Comparison of ENCODE assay signal across 15 cellular contexts in the genomic region with DNA sequence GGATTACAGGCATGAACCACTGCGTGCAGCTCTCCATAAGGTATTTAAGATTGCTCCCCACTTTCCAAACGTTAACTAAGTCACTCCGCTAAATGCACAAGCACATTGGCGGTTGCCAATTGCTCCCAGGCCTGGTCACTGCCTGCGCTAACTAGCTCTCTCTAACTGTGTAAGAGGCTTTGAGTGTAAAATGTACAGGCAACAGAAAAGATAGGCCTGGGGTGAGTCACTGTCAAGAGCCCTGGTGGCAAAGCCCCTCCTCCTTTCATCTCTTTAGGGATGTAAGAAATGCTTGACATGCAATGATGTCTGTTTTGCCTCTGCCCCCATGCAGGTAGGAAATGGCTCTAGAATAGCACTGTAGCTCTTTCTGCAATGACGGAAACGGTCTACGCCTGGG.
DNase-seq lines count a peak whose midpoint lies in the region; ATAC-seq and TF ChIP-seq lines count a peak whose summit lies in the region.
"Had no signal": no experiment of that assay in that cellular context is flagged by ENCODE, and none has a peak within 500 bp of the region (broad histone marks: within the 10 kb centered on the region; RNA-seq: fewer than 3 reads in every experiment).

No MANE protein-coding gene starts in this region.

- no peaks in the 10 kb centered on the region for H3K36me3 Mint-ChIP-seq in activated T-cell treated with anti-CD3 and anti-CD28 coated beads, Interleukin-2, amount 50 U/mL, for 4 hours (ENCODE audit: insufficient read depth)
- no peaks in the 10 kb centered on the region for H3K36me3 Mint-ChIP-seq in stimulated activated naive B cell treated with anti-CD40 and anti-IgM and Interleukin-4, amounts not matched to agents 10 μg/mL and 1 μg/mL and 100 μg/mL, for 72 hours

- H3K27ac Mint-ChIP-seq in stimulated activated naive B cell treated with anti-CD40 and anti-IgM and Interleukin-4, amounts not matched to agents 10 μg/mL and 1 μg/mL and 100 μg/mL, for 72 hours, result no peak overlapping the region

- peak; percentile 82 to 86 for ATAC-seq in activated T-cell treated with anti-CD3 and anti-CD28 coated beads, Interleukin-2, amount 50 U/mL, for 4 hours
- ATAC-seq in stimulated activated naive B cell treated with anti-CD40 and anti-IgM and Interleukin-4, amounts not matched to agents 10 μg/mL and 1 μg/mL and 100 μg/mL, for 72 hours (replicated peaks), result peak; percentile 39 to 84
- ATAC-seq in GM18519 (IDR thresholded peaks at IDR 0.05; ENCODE audit: low FRiP score, unreplicated experiment), result no peak
- no peak for ATAC-seq in GM18498 (IDR thresholded peaks at IDR 0.05; ENCODE audit: unreplicated experiment)
- no peak for ATAC-seq in GM21423 (IDR thresholded peaks at IDR 0.05; ENCODE audit: unreplicated experiment)

- H3K4me3 ChIP-seq in fibroblast of pulmonary artery (replicated peaks; ENCODE audit: low read depth, low read length), result no peak overlapping the region
- H3K4me3 ChIP-seq: coronary artery had no signal

- no peak overlapping the region for H3K4me3 Mint-ChIP-seq in activated T-cell treated with anti-CD3 and anti-CD28 coated beads, Interleukin-2, amount 50 U/mL, for 4 hours
- H3K4me3 Mint-ChIP-seq in stimulated activated naive B cell treated with anti-CD40 and anti-IgM and Interleukin-4, amounts not matched to agents 10 μg/mL and 1 μg/mL and 100 μg/mL, for 72 hours, result no peak overlapping the region

- no peaks in the 10 kb centered on the region for H3K27me3 Mint-ChIP-seq in activated T-cell treated with anti-CD3 and anti-CD28 coated beads, Interleukin-2, amount 50 U/mL, for 4 hours (ENCODE audit: low read depth)
- H3K27me3 Mint-ChIP-seq in stimulated activated naive B cell treated with anti-CD40 and anti-IgM and Interleukin-4, amounts not matched to agents 10 μg/mL and 1 μg/mL and 100 μg/mL, for 72 hours, result no peaks in the 10 kb centered on the region

- no peak for TF ChIP-seq CTCF in fibroblast of pulmonary artery (IDR thresholded peaks at IDR 0.05; ENCODE audit: low read length, missing control alignments)

- no peaks in the 10 kb centered on the region for H3K9me3 Mint-ChIP-seq in activated T-cell treated with anti-CD3 and anti-CD28 coated beads, Interleukin-2, amount 50 U/mL, for 4 hours
- H3K9me3 Mint-ChIP-seq in stimulated activated naive B cell treated with anti-CD40 and anti-IgM and Interleukin-4, amounts not matched to agents 10 μg/mL and 1 μg/mL and 100 μg/mL, for 72 hours, result peaks cover 0 to 3% of the 10 kb centered on the region in 2 donors

- peaks cover 52% of the 10 kb centered on the region for H3K4me1 Mint-ChIP-seq in activated T-cell treated with anti-CD3 and anti-CD28 coated beads, Interleukin-2, amount 50 U/mL, for 4 hours (ENCODE audit: low read depth)
- H3K4me1 Mint-ChIP-seq in stimulated activated naive B cell treated with anti-CD40 and anti-IgM and Interleukin-4, amounts not matched to agents 10 μg/mL and 1 μg/mL and 100 μg/mL, for 72 hours, result peaks cover 0 to 2% of the 10 kb centered on the region in 2 donors

- no peak for DNase-seq in activated T-cell treated with anti-CD3 and anti-CD28 coated beads, Interleukin-2, amount 50 U/mL, for 4 hours
- no peak for DNase-seq in activated T-cell treated with anti-CD3 and anti-CD28 coated beads, Interleukin-2, amount 50 U/mL, for 1 hour
- DNase-seq in SW480 (ENCODE audit: low spot score), result peak; percentile 22
- DNase-seq in fibroblast of pulmonary artery (ENCODE audit: low read depth), result peak; percentile 55
- no peak for DNase-seq in stimulated activated naive B cell treated with anti-CD40 and anti-IgM and Interleukin-4, amounts not matched to agents 10 μg/mL and 1 μg/mL and 100 μg/mL, for 72 hours
- DNase-seq: AML-193; GOT3; Karpas-422; NCI-H526 treated with DMSO at 0.1 percent for 48 hours; posterior cingulate gyrus; stimulated activated CD4-positive, alpha-beta T cell treated with anti-CD3 and anti-CD28 coated beads, Interleukin-2, amount 100 ng/mL, for 48 hours had no signal

Comparison
In these comparisons a context has a peak if more than half of its experiments do, and no peak if none do; other contexts are left out.
1. ATAC-seq: peak in activated T-cell treated with anti-CD3 and anti-CD28 coated beads, Interleukin-2, amount 50 U/mL, for 4 hours (2 of 2) and stimulated activated naive B cell treated with anti-CD40 and anti-IgM and Interleukin-4, amounts not matched to agents 10 μg/mL and 1 μg/mL and 100 μg/mL, for 72 hours (2 of 2); none in GM18519 (single experiment), GM18498 (single experiment) and GM21423 (single experiment).
2. DNase-seq: peak in SW480 (single experiment) and fibroblast of pulmonary artery (single experiment); none in activated T-cell treated with anti-CD3 and anti-CD28 coated beads, Interleukin-2, amount 50 U/mL, for 4 hours (single experiment), activated T-cell treated with anti-CD3 and anti-CD28 coated beads, Interleukin-2, amount 50 U/mL, for 1 hour (single experiment) and stimulated activated naive B cell treated with anti-CD40 and anti-IgM and Interleukin-4, amounts not matched to agents 10 μg/mL and 1 μg/mL and 100 μg/mL, for 72 hours (single experiment).